ENCODE assay signal across 8 cellular contexts in genomic region chr3:48684480-48685143, GRCh38. TPM values are rescaled to one million over a fixed set of nuclear protein-coding genes. Genes with fewer than 3 reads are reported as not detected.
A peak's percentile ranks its signal among the peaks of the same experiment; 100 is the strongest.
DNase-seq lines count a peak whose midpoint lies in the region; ATAC-seq, FAIRE-seq and TF ChIP-seq lines count a peak whose summit lies in the region.

No MANE protein-coding gene starts in this region.

- H3K36me3 ChIP-seq in Caco-2 (ENCODE audit: control insufficient read depth, insufficient read depth, low read length) (peaks cover 9% of the 10 kb centered on the region), MM.1S (replicated peaks; ENCODE audit: insufficient read depth, low read length) (peaks cover 2% of the 10 kb centered on the region; the same call in 1 of the 2 replicates), bronchial epithelial cell (ENCODE audit: control insufficient read depth, insufficient read depth, low read length) (peaks cover 33% of the 10 kb centered on the region)

- H3K9me3 ChIP-seq in Caco-2 (no peaks in the 10 kb centered on the region), MM.1S (replicated peaks; ENCODE audit: insufficient read depth, low read length) (no peaks in the 10 kb centered on the region)

- CTCF ChIA-PET in Caco-2 (lab: Charles Lee) = interaction anchor here (0.6 to 1.2 kb wide), 4 partner anchors 10 to 444 kb away, joined by 3 read pairs; partner anchors contain the start of genes WDR6 and ZNF589

- H3F3A ChIP-seq in MM.1S (ENCODE audit: insufficient read depth, low read length) = peaks cover 4% of the 10 kb centered on the region

- DNase-seq in Caco-2 = no peak
- DNase-seq in MM.1S = peak; percentile 19
- no peak for DNase-seq in bronchial epithelial cell (ENCODE audit: low read depth)
- no peak for DNase-seq in mesothelial cell of epicardium (ENCODE audit: low spot score in 2 of 2, unreplicated experiment in 2 of 2)
- DNase-seq in NCI-H2196 (lab: John Stamatoyannopoulos, UW; ENCODE audit: unreplicated experiment) = no peak
- DNase-seq in activated CD4-positive, alpha-beta T cell treated with anti-CD3 and anti-CD28 coated beads, Interleukin-2, amount 50 U/mL, for 4 hours = no peak

- H3K36me3 Mint-ChIP-seq in Caco-2 (ENCODE audit: insufficient read depth, unreplicated experiment) = peaks cover 68% of the 10 kb centered on the region
- H3K36me3 Mint-ChIP-seq in mesothelial cell of epicardium = peaks cover 24% of the 10 kb centered on the region

- H3K9me2 ChIP-seq in MM.1S (replicated peaks; ENCODE audit: insufficient read depth, low read length) = no peaks in the 10 kb centered on the region

- BruUV-seq in Caco-2 (replicated peaks; lab: Mats Ljungman, UMichigan) = no TSS peak

- peak overlapping the region; percentile 25; the same call in 1 of the 2 replicates for H3K9ac ChIP-seq in MM.1S (ENCODE audit: low read length)

- TF ChIP-seq CTCF in Caco-2 (IDR thresholded peaks at IDR 0.05; ENCODE audit: insufficient read depth in 1 of 2, low read depth in 1 of 2, low read length in 1 of 2, severe bottlenecking in 1 of 2, unreplicated experiment in 1 of 2) = no peak
- no peak for TF ChIP-seq CTCF in MM.1S (IDR thresholded peaks at IDR 0.05; ENCODE audit: low read length)
- no peak for TF ChIP-seq CTCF in bronchial epithelial cell (IDR thresholded peaks at IDR 0.05; ENCODE audit: insufficient read depth, low read length, severe bottlenecking)
- TF ChIP-seq CTCF in mesothelial cell of epicardium (IDR thresholded peaks at IDR 0.05; ENCODE audit: unreplicated experiment) = no peak

- ATAC-seq in GM21447 (IDR thresholded peaks at IDR 0.05; ENCODE audit: unreplicated experiment) (no peak), GM21619 (IDR thresholded peaks at IDR 0.05; ENCODE audit: unreplicated experiment) (no peak)

- H3K27ac Mint-ChIP-seq in Caco-2 (ENCODE audit: unreplicated experiment) = peak overlapping the region; percentile 84
- peak overlapping the region; percentile 89 for H3K27ac Mint-ChIP-seq in mesothelial cell of epicardium

- H3K79me2 ChIP-seq in MM.1S (ENCODE audit: low read length) = peaks cover 28% of the 10 kb centered on the region

- H3K27me3 ChIP-seq in Caco-2 (replicated peaks; ENCODE audit: control insufficient read depth, insufficient read depth, low read length) (no peaks in the 10 kb centered on the region), MM.1S (replicated peaks; ENCODE audit: insufficient read depth, low read length) (no peaks in the 10 kb centered on the region), bronchial epithelial cell (ENCODE audit: control insufficient read depth, insufficient read depth, low read length) (no peaks in the 10 kb centered on the region)

- FAIRE-seq in bronchial epithelial cell (lab: Jason Lieb, UNC) = no peak

- H3K4me1 Mint-ChIP-seq in Caco-2 (ENCODE audit: low read depth, unreplicated experiment) = peaks cover 14% of the 10 kb centered on the region
- H3K4me1 Mint-ChIP-seq in mesothelial cell of epicardium = peaks cover 29% of the 10 kb centered on the region

- intact Hi-C loops in Caco-2 (cut with micrococcal nuclease; ENCODE audit: unreplicated experiment) = loop anchor here (10.0 kb wide), 1 partner anchor 270 kb away; no protein-coding TSS in a partner anchor

- peak overlapping the region; percentile 73 for H3K4me2 ChIP-seq in MM.1S (ENCODE audit: low read depth, low read length)

- no peaks in the 10 kb centered on the region for H4K20me1 ChIP-seq in MM.1S (ENCODE audit: insufficient read depth, low read length)

- no peak overlapping the region for H3K27ac ChIP-seq in MM.1S (ENCODE audit: low read length)

- no peaks in the 10 kb centered on the region for H3K27me3 Mint-ChIP-seq in Caco-2 (ENCODE audit: insufficient read depth, unreplicated experiment)
- H3K27me3 Mint-ChIP-seq in mesothelial cell of epicardium (ENCODE audit: low read depth) = no peaks in the 10 kb centered on the region

- H3K4me3 Mint-ChIP-seq in Caco-2 (ENCODE audit: unreplicated experiment) (peak overlapping the region; percentile 86), mesothelial cell of epicardium (peak overlapping the region; percentile 87)

- H3K4me3 ChIP-seq in Caco-2 (ENCODE audit: low read depth, low read length) = peak overlapping the region; percentile 55
- peak overlapping the region; percentile 98 for H3K4me3 ChIP-seq in MM.1S (ENCODE audit: low read length)
- H3K4me3 ChIP-seq in bronchial epithelial cell (ENCODE audit: low read depth, low read length) = peak overlapping the region; percentile 69

- no peak overlapping the region for H2AFZ ChIP-seq in MM.1S (ENCODE audit: low read length)

- H3K4me1 ChIP-seq in Caco-2 (peaks cover 7% of the 10 kb centered on the region), MM.1S (ENCODE audit: low read length) (peaks cover 5% of the 10 kb centered on the region; the same call in 1 of the 2 replicates)

- POLR2A ChIA-PET in Caco-2 (lab: Charles Lee) = interaction anchor here (0.6 kb wide), 1 partner anchor 411 kb away, joined by 5 read pairs; no protein-coding TSS in a partner anchor

- H3K9me3 Mint-ChIP-seq in Caco-2 (ENCODE audit: unreplicated experiment) = no peaks in the 10 kb centered on the region
- no peaks in the 10 kb centered on the region for H3K9me3 Mint-ChIP-seq in mesothelial cell of epicardium

RNA-seq across cellular contexts. Expression of gene NCKIPSD, which starts 1.1 kb away (rescaled TPM):
- total RNA-seq in Caco-2 (2022) (30.1 and 30.2 TPM in 2 replicates), bronchial epithelial cell (10.5 and 14.3 TPM in 2 replicates), mesothelial cell of epicardium (30.7 to 33.5 TPM (median 31.9 TPM) in 3 replicates)

RNA-seq across cellular contexts. Expression of gene CELSR3, which starts 21.9 kb away (rescaled TPM):
- total RNA-seq in Caco-2 (2022) (35.4 and 39.0 TPM in 2 replicates), bronchial epithelial cell (1.0 and 1.1 TPM in 2 replicates), mesothelial cell of epicardium (5.0 to 5.6 TPM (median 5.2 TPM) in 3 replicates)

RNA-seq across cellular contexts. Expression of gene IP6K2, which starts 32.4 kb away (rescaled TPM):
- total RNA-seq in Caco-2 (2022) (91.7 and 100 TPM in 2 replicates), bronchial epithelial cell (37.4 and 53.8 TPM in 2 replicates), mesothelial cell of epicardium (207 to 212 TPM (median 209 TPM) in 3 replicates)

RNA-seq across cellular contexts. Expression of gene SLC26A6, which starts 49.4 kb away (rescaled TPM):
- total RNA-seq in Caco-2 (2022) (54.7 and 59.4 TPM in 2 replicates), bronchial epithelial cell (33.8 and 45.8 TPM in 2 replicates), mesothelial cell of epicardium (18.0 to 22.7 TPM (median 21.6 TPM) in 3 replicates)
